10 cellular contexts compared by ENCODE assay signal in genomic region chr7:30168800-30169584, GRCh38. TPM values are rescaled to one million over a fixed set of nuclear protein-coding genes. Genes with fewer than 3 reads are reported as not detected.
DNase-seq lines count a peak whose midpoint lies in the region; ATAC-seq, FAIRE-seq and TF ChIP-seq lines count a peak whose summit lies in the region.
"Had no signal": no experiment of that assay in that cellular context is flagged by ENCODE, and none has a peak within 500 bp of the region (broad histone marks: within the 10 kb centered on the region; RNA-seq: fewer than 3 reads in every experiment).

No MANE protein-coding gene starts in this region.

- ATAC-seq in GM18909 (IDR thresholded peaks at IDR 0.05; ENCODE audit: poor library complexity, unreplicated experiment) = no peak
- ATAC-seq in HG02678 (IDR thresholded peaks at IDR 0.05; ENCODE audit: unreplicated experiment) = no peak

- no peak overlapping the region for H3K14ac ChIP-seq in mesenchymal stem cell (ENCODE audit: low read length in 2 of 2)

- peaks cover 1% of the 10 kb centered on the region for H3K79me1 ChIP-seq in mesenchymal stem cell (replicated peaks; ENCODE audit: low read length, poor library complexity, severe bottlenecking)

- H3K4me3 ChIP-seq in Karpas-422 (ENCODE audit: low read length) (no peak overlapping the region), choroid plexus epithelial cell (ENCODE audit: low read depth, low read length) (no peak overlapping the region), mesenchymal stem cell (ENCODE audit: insufficient read depth in 1 of 2, low read depth in 1 of 2, low read length in 2 of 2) (peak overlapping the region in 1 of 2 experiments; percentile 54), Peyer's patch (no peak overlapping the region)

- no peak overlapping the region for H3K23ac ChIP-seq in mesenchymal stem cell (ENCODE audit: low read length in 2 of 2)

- no peak overlapping the region for H2BK5ac ChIP-seq in mesenchymal stem cell (ENCODE audit: low read depth, low read length, poor library complexity, severe bottlenecking)

- H4K91ac ChIP-seq in mesenchymal stem cell (ENCODE audit: low read length) = no peak overlapping the region

- WGBS in mesenchymal stem cell = 51% methylated on average over 16 of the region's 16 CpGs

- no peak overlapping the region for H3K9ac ChIP-seq in Karpas-422 (ENCODE audit: low read length)
- peak overlapping the region; percentile 68 for H3K9ac ChIP-seq in mesenchymal stem cell (ENCODE audit: low read length)

- no peak for TF ChIP-seq CTCF in AG09319 (IDR thresholded peaks at IDR 0.05; ENCODE audit: low read depth, low read length)
- TF ChIP-seq CTCF in choroid plexus epithelial cell (conservative IDR thresholded peaks at IDR 0.05; ENCODE audit: low read depth, low read length) = peak; percentile 11
- TF ChIP-seq CTCF in D721Med (IDR thresholded peaks at IDR 0.05; ENCODE audit: insufficient read depth, missing control alignments) = no peak
- no peak for TF ChIP-seq CTCF in Peyer's patch (IDR thresholded peaks at IDR 0.05)

- no peak for FAIRE-seq in D721Med (lab: Jason Lieb, UNC)

- H4K8ac ChIP-seq in mesenchymal stem cell (ENCODE audit: low read length) = no peak overlapping the region

- no peak overlapping the region for H2BK12ac ChIP-seq in mesenchymal stem cell (ENCODE audit: low read length in 2 of 2)

- no peak overlapping the region for H3K18ac ChIP-seq in mesenchymal stem cell (ENCODE audit: low read depth in 1 of 2, low read length in 2 of 2)

- H3K4me2 ChIP-seq in Karpas-422 (ENCODE audit: low read depth, low read length, poor library complexity, severe bottlenecking) (no peak overlapping the region), mesenchymal stem cell (ENCODE audit: low read length, poor library complexity, severe bottlenecking) (no peak overlapping the region)

- H3K79me2 ChIP-seq in Karpas-422 (ENCODE audit: low read length) = peaks cover 9% of the 10 kb centered on the region

- no peaks in the 10 kb centered on the region for H4K20me1 ChIP-seq in Karpas-422 (ENCODE audit: insufficient read depth, low read depth, low read length)

- H3K27ac ChIP-seq in Karpas-422 (ENCODE audit: low read length) = peak overlapping the region; percentile 92; the same call in 1 of the 2 replicates
- no peak overlapping the region for H3K27ac ChIP-seq in mesenchymal stem cell (ENCODE audit: low read length, poor library complexity, severe bottlenecking)
- no peak overlapping the region for H3K27ac ChIP-seq in Peyer's patch

- TF ChIP-seq POLR2A in Peyer's patch (IDR thresholded peaks at IDR 0.05) = no peak

- no peaks in the 10 kb centered on the region for H3K9me2 ChIP-seq in Karpas-422 (replicated peaks; ENCODE audit: insufficient read depth, low read length)

- peaks cover 64% of the 10 kb centered on the region for H3K4me1 ChIP-seq in Karpas-422 (ENCODE audit: low read length)
- H3K4me1 ChIP-seq in mesenchymal stem cell (ENCODE audit: control insufficient read depth, insufficient read depth, low read depth, low read length) = peaks cover 20% of the 10 kb centered on the region
- peaks cover 0 to 12% (median 0%) of the 10 kb centered on the region in 4 donors for H3K4me1 ChIP-seq in Peyer's patch

- no peak overlapping the region for H2AFZ ChIP-seq in Karpas-422 (ENCODE audit: low read length)
- H2AFZ ChIP-seq in mesenchymal stem cell (ENCODE audit: low read depth, low read length) = no peak overlapping the region

- H3K4ac ChIP-seq in mesenchymal stem cell (ENCODE audit: low read depth in 1 of 2, low read length in 2 of 2) = no peak overlapping the region

- no peak overlapping the region for H2AK5ac ChIP-seq in mesenchymal stem cell (ENCODE audit: low read length, severe bottlenecking)

- H3K27me3 ChIP-seq in Karpas-422 (ENCODE audit: low read length) = no peaks in the 10 kb centered on the region
- peaks cover 0 to 7% of the 10 kb centered on the region in 2 experiments for H3K27me3 ChIP-seq in mesenchymal stem cell (ENCODE audit: control insufficient read depth in 1 of 2, insufficient read depth in 1 of 2, low read length in 2 of 2)
- no peaks in the 10 kb centered on the region for H3K27me3 ChIP-seq in Peyer's patch

- DNase-seq in AG09319 (ENCODE audit: extremely low read depth, low read depth) (peak; percentile 67), Karpas-422 (no peak), choroid plexus epithelial cell (ENCODE audit: low read depth) (peak; percentile 79), mesenchymal stem cell (peak; percentile 93), D721Med (ENCODE audit: insufficient read length, low spot score) (no peak), Peyer's patch (no peak)
- DNase-seq: NCI-H1105; stimulated activated CD4-positive, alpha-beta T cell treated with anti-CD3 and anti-CD28 coated beads, Interleukin-4, amount 100 ng/mL, for 1 hour had no signal

- no peak overlapping the region for H2BK120ac ChIP-seq in mesenchymal stem cell (ENCODE audit: low read depth, low read length)

- H3K9me3 ChIP-seq in Karpas-422 (ENCODE audit: low read length) (no peaks in the 10 kb centered on the region), mesenchymal stem cell (ENCODE audit: control insufficient read depth, low read length) (no peaks in the 10 kb centered on the region), Peyer's patch (no peaks in the 10 kb centered on the region)

- H3K36me3 ChIP-seq in Karpas-422 (ENCODE audit: insufficient read depth, low read length) = peaks cover 8% of the 10 kb centered on the region; the same call in 1 of the 2 replicates
- peaks cover 0 to 5% of the 10 kb centered on the region in 2 experiments for H3K36me3 ChIP-seq in mesenchymal stem cell (ENCODE audit: control insufficient read depth in 1 of 2, insufficient read depth in 2 of 2, low read depth in 1 of 2, low read length in 2 of 2)
- H3K36me3 ChIP-seq in Peyer's patch = no peaks in the 10 kb centered on the region

- no peak overlapping the region for H2BK15ac ChIP-seq in mesenchymal stem cell (ENCODE audit: low read depth, poor library complexity, severe bottlenecking)

RNA-seq across cellular contexts. Expression of gene MTURN, which starts 34.2 kb away (rescaled TPM):
- 80.2 and 89.4 TPM in 2 replicates for total RNA-seq in Karpas-422 (2014; rRNA removed; shearing (Covaris generic); ENCODE audit: low replicate concordance)
- 2.0 TPM for polyA plus RNA-seq in mesenchymal stem cell (2013, experiment 1 of 2)
- polyA plus RNA-seq in mesenchymal stem cell (2013, experiment 2 of 2) = 2.1 TPM
- 10 to 100 TPM in 3 of 4 donors, 1 to 10 TPM in 1; 2.3 to 18.2 (median 13.8) TPM for total RNA-seq in Peyer's patch

Comparison
In these comparisons a context has a peak if more than half of its experiments do, and no peak if none do; other contexts are left out.
1. DNase-seq: peak in AG09319 (single experiment), choroid plexus epithelial cell (single experiment) and mesenchymal stem cell (single experiment); none in Karpas-422 (single experiment), D721Med (single experiment) and Peyer's patch (0 of 3).